Comparison of ENCODE assay signal across 8 cellular contexts in genomic region chr1:226655251-226656163, GRCh38.
A peak's percentile ranks its signal among the peaks of the same experiment; 100 is the strongest.
DNase-seq lines count a peak whose midpoint lies in the region; ATAC-seq and TF ChIP-seq lines count a peak whose summit lies in the region.

No MANE protein-coding gene starts in this region.

- H3K27me3 Mint-ChIP-seq in activated naive CD8-positive, alpha-beta T cell treated with anti-CD3 and anti-CD28 coated beads for 36 hours: no peaks in the 10 kb centered on the region
- H3K27me3 Mint-ChIP-seq in natural killer cell treated with Interleukin-12 subunit alpha and Interleukin-12 subunit beta and Interleukin-15 and Interleukin-18, amount 100 ng/mL, for 72 hours: no peaks in the 10 kb centered on the region

- peak; percentile 43 to 58 for ATAC-seq in natural killer cell treated with Interleukin-12 subunit alpha and Interleukin-12 subunit beta and Interleukin-15 and Interleukin-18, amount 100 ng/mL, for 72 hours

- no peak overlapping the region for H3K4me3 ChIP-seq in transverse colon

- DNase-seq in NCI-H1092 treated with DMSO at 0.1 percent for 48 hours (lab: John Stamatoyannopoulos, UW) (peak; percentile 38), NCI-H1092 (lab: John Stamatoyannopoulos, UW) (no peak), Kasumi-1 (lab: John Stamatoyannopoulos, UW) (peak; percentile 21 to 53), transverse colon (no peak), DMS 273 (lab: John Stamatoyannopoulos, UW; ENCODE audit: unreplicated experiment) (no peak), NCI-H187 treated with DMSO at 0.1 percent for 48 hours (lab: John Stamatoyannopoulos, UW) (no peak)
- no peak for DNase-seq in activated naive CD8-positive, alpha-beta T cell treated with anti-CD3 and anti-CD28 coated beads for 36 hours
- DNase-seq in natural killer cell treated with Interleukin-12 subunit alpha and Interleukin-12 subunit beta and Interleukin-15 and Interleukin-18, amount 100 ng/mL, for 72 hours (ENCODE audit: low spot score): no peak

- H3K27ac ChIP-seq in transverse colon: no peak overlapping the region

- no peak for TF ChIP-seq POLR2A in transverse colon (IDR thresholded peaks at IDR 0.05)

- TF ChIP-seq EP300 in transverse colon (IDR thresholded peaks at IDR 0.05; ENCODE audit: low read depth): no peak

- peak overlapping the region; percentile 82 for H3K4me3 Mint-ChIP-seq in activated naive CD8-positive, alpha-beta T cell treated with anti-CD3 and anti-CD28 coated beads for 36 hours
- peak overlapping the region; percentile 74 for H3K4me3 Mint-ChIP-seq in natural killer cell treated with Interleukin-12 subunit alpha and Interleukin-12 subunit beta and Interleukin-15 and Interleukin-18, amount 100 ng/mL, for 72 hours

- H3K36me3 ChIP-seq in transverse colon: no peaks in the 10 kb centered on the region

- intact Hi-C loops in transverse colon (cut with DNase I; ENCODE audit: low total_unique reads): no loop called here

- TF ChIP-seq CTCF in transverse colon (IDR thresholded peaks at IDR 0.05): no peak

- 89% methylated on average over 12 of the region's 12 CpGs; no CpG with 5 or more reads in 1 of the 2 donors for WGBS in transverse colon (ENCODE audit: low coverage in 1 of 2), 2 donors

- in situ Hi-C loops in transverse colon (cut with MboI; ENCODE audit: low pct_ligation_motif_present in 1 of 4, low pct_unique_long_range_greater_than_20kb in 1 of 4, low sequenced_read_pairs in 3 of 4): no loop called here

- H3K36me3 Mint-ChIP-seq in activated naive CD8-positive, alpha-beta T cell treated with anti-CD3 and anti-CD28 coated beads for 36 hours: peaks cover 9% of the 10 kb centered on the region
- H3K36me3 Mint-ChIP-seq in natural killer cell treated with Interleukin-12 subunit alpha and Interleukin-12 subunit beta and Interleukin-15 and Interleukin-18, amount 100 ng/mL, for 72 hours: no peaks in the 10 kb centered on the region

- no peaks in the 10 kb centered on the region for H3K9me3 ChIP-seq in transverse colon

- no peaks in the 10 kb centered on the region for H3K27me3 ChIP-seq in transverse colon

- H3K9me3 Mint-ChIP-seq in activated naive CD8-positive, alpha-beta T cell treated with anti-CD3 and anti-CD28 coated beads for 36 hours: no peaks in the 10 kb centered on the region
- H3K9me3 Mint-ChIP-seq in natural killer cell treated with Interleukin-12 subunit alpha and Interleukin-12 subunit beta and Interleukin-15 and Interleukin-18, amount 100 ng/mL, for 72 hours: no peaks in the 10 kb centered on the region

- peak overlapping the region; percentile 79 for H3K27ac Mint-ChIP-seq in activated naive CD8-positive, alpha-beta T cell treated with anti-CD3 and anti-CD28 coated beads for 36 hours
- peak overlapping the region in 1 of 2 donors; percentile 84 for H3K27ac Mint-ChIP-seq in natural killer cell treated with Interleukin-12 subunit alpha and Interleukin-12 subunit beta and Interleukin-15 and Interleukin-18, amount 100 ng/mL, for 72 hours

- peaks cover 17 to 71% (median 57%) of the 10 kb centered on the region in 4 donors for H3K4me1 ChIP-seq in transverse colon

- peaks cover 59% of the 10 kb centered on the region for H3K4me1 Mint-ChIP-seq in activated naive CD8-positive, alpha-beta T cell treated with anti-CD3 and anti-CD28 coated beads for 36 hours
- peaks cover 63 to 66% of the 10 kb centered on the region in 2 donors for H3K4me1 Mint-ChIP-seq in natural killer cell treated with Interleukin-12 subunit alpha and Interleukin-12 subunit beta and Interleukin-15 and Interleukin-18, amount 100 ng/mL, for 72 hours (ENCODE audit: low read depth in 2 of 2)

Comparison
In these comparisons a context has a peak if more than half of its experiments do, and no peak if none do; other contexts are left out.
1. DNase-seq: peak in NCI-H1092 treated with DMSO at 0.1 percent for 48 hours (single experiment) and Kasumi-1 (2 of 2); none in NCI-H1092 (single experiment), activated naive CD8-positive, alpha-beta T cell treated with anti-CD3 and anti-CD28 coated beads for 36 hours (single experiment), natural killer cell treated with Interleukin-12 subunit alpha and Interleukin-12 subunit beta and Interleukin-15 and Interleukin-18, amount 100 ng/mL, for 72 hours (single experiment), transverse colon (single experiment), DMS 273 (single experiment) and NCI-H187 treated with DMSO at 0.1 percent for 48 hours (single experiment).